ENCODE assay signal across 32 cellular contexts in the genomic region with DNA sequence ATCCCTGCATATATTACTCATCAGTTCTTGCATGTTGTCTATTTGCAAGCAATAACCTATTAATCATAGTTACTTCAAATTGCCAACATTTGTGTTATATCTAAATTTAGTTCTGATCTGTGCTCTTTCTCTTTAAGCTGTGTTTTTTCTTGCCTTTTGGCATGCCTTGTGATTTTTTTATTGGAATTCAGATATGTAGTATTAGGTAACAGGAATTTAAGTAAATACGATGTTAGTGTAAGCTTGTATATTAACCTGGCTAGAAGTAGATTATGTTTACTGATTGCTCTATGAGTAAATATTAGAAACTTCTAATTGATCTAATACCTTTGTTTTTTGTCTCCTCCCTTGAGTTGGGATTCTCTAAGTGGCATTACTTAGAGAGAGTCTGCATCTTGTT.
"Had no signal": no experiment of that assay in that cellular context is flagged by ENCODE, and none has a peak within 500 bp of the region (broad histone marks: within the 10 kb centered on the region; RNA-seq: fewer than 3 reads in every experiment).

No MANE protein-coding gene starts in this region.

- H3K27me3 ChIP-seq: brain microvascular endothelial cell, MG63, Peyer's patch had no signal

- DNase-seq: activated CD4-positive, alpha-beta memory T cell treated with anti-CD3 and anti-CD28 coated beads, Interleukin-2, amount 10 ng/mL, durations not matched to agents 7 days and 5 days; activated CD4-positive, alpha-beta T cell treated with anti-CD3 and anti-CD28 coated beads for 1 hour; activated CD4-positive, alpha-beta T cell treated with anti-CD3 and anti-CD28 coated beads for 48 hours; activated CD4-positive, CD25-positive, alpha-beta regulatory T cell; activated CD8-positive, alpha-beta memory T cell treated with anti-CD3 and anti-CD28 coated beads for 24 hours; activated CD8-positive, alpha-beta memory T cell treated with anti-CD3 and anti-CD28 coated beads, Interleukin-2, amount 10 ng/mL, durations not matched to agents 7 days and 5 days; activated CD8-positive, alpha-beta memory T cell treated with anti-CD3 and anti-CD28 coated beads, Interleukin-2, amount 50 U/mL, for 48 hours; activated effector memory CD4-positive, alpha-beta T cell treated with Interleukin-2 at 50 U/mL for 16 hours; activated naive CD4-positive, alpha-beta T cell treated with anti-CD3 and anti-CD28 coated beads, Interleukin-2, amount 10 ng/mL, durations not matched to agents 7 days and 5 days; activated naive CD8-positive, alpha-beta T cell treated with anti-CD3 and anti-CD28 coated beads, Interleukin-2, amount 50 U/mL, for 24 hours; activated T-cell treated with anti-CD3 and anti-CD28 coated beads, Interleukin-2, amount 50 U/mL, for 48 hours; anterior cingulate cortex; brain microvascular endothelial cell; cerebellar nuclear complex; MG63; NCI-H1048; NCI-H1436 treated with DMSO at 0.1 percent for 48 hours; NCI-H1694 treated with DMSO at 0.1 percent for 48 hours; NCI-H2029; NCI-H345; NCI-H524 treated with DMSO at 0.1 percent for 48 hours; Peyer's patch; SIG-M5; SW 1271; T-helper 1 cell; T-helper 2 cell; T-helper 9 cell; WERI-Rb-1 had no signal

- H3K4me1 Mint-ChIP-seq: activated CD4-positive, alpha-beta memory T cell treated with anti-CD3 and anti-CD28 coated beads, Interleukin-2, amount 10 ng/mL, durations not matched to agents 7 days and 5 days; activated CD8-positive, alpha-beta memory T cell treated with anti-CD3 and anti-CD28 coated beads, Interleukin-2, amount 10 ng/mL, durations not matched to agents 7 days and 5 days; activated naive CD4-positive, alpha-beta T cell treated with anti-CD3 and anti-CD28 coated beads, Interleukin-2, amount 10 ng/mL, durations not matched to agents 7 days and 5 days; activated naive CD8-positive, alpha-beta T cell treated with anti-CD3 and anti-CD28 coated beads, Interleukin-2, amount 50 U/mL, for 24 hours had no signal

- H3K36me3 Mint-ChIP-seq: activated CD8-positive, alpha-beta memory T cell treated with anti-CD3 and anti-CD28 coated beads, Interleukin-2, amount 10 ng/mL, durations not matched to agents 7 days and 5 days; activated naive CD4-positive, alpha-beta T cell treated with anti-CD3 and anti-CD28 coated beads, Interleukin-2, amount 10 ng/mL, durations not matched to agents 7 days and 5 days; activated naive CD8-positive, alpha-beta T cell had no signal

- H3K27me3 Mint-ChIP-seq: activated CD4-positive, alpha-beta memory T cell treated with anti-CD3 and anti-CD28 coated beads, Interleukin-2, amount 10 ng/mL, durations not matched to agents 7 days and 5 days; activated CD8-positive, alpha-beta memory T cell treated with anti-CD3 and anti-CD28 coated beads, Interleukin-2, amount 10 ng/mL, durations not matched to agents 7 days and 5 days; activated naive CD4-positive, alpha-beta T cell treated with anti-CD3 and anti-CD28 coated beads, Interleukin-2, amount 10 ng/mL, durations not matched to agents 7 days and 5 days; activated naive CD8-positive, alpha-beta T cell; activated naive CD8-positive, alpha-beta T cell treated with anti-CD3 and anti-CD28 coated beads, Interleukin-2, amount 50 U/mL, for 24 hours had no signal

- FAIRE-seq: K562 had no signal

- H3K36me3 ChIP-seq: brain microvascular endothelial cell, MG63, Peyer's patch, WERI-Rb-1 had no signal

- H3K27ac Mint-ChIP-seq: activated CD4-positive, alpha-beta memory T cell treated with anti-CD3 and anti-CD28 coated beads, Interleukin-2, amount 10 ng/mL, durations not matched to agents 7 days and 5 days; activated CD8-positive, alpha-beta memory T cell treated with anti-CD3 and anti-CD28 coated beads, Interleukin-2, amount 10 ng/mL, durations not matched to agents 7 days and 5 days; activated naive CD4-positive, alpha-beta T cell treated with anti-CD3 and anti-CD28 coated beads, Interleukin-2, amount 10 ng/mL, durations not matched to agents 7 days and 5 days; activated naive CD8-positive, alpha-beta T cell; activated naive CD8-positive, alpha-beta T cell treated with anti-CD3 and anti-CD28 coated beads, Interleukin-2, amount 50 U/mL, for 24 hours had no signal

- H3K4me1 ChIP-seq: Peyer's patch had no signal

- H3K9me3 ChIP-seq: MG63, Peyer's patch had no signal

- H3K4me3 ChIP-seq: K562, MG63, Peyer's patch had no signal

- H3K27ac ChIP-seq: brain microvascular endothelial cell, Peyer's patch, RWPE1, WERI-Rb-1 had no signal

- H3K4me3 Mint-ChIP-seq: activated CD4-positive, alpha-beta memory T cell treated with anti-CD3 and anti-CD28 coated beads, Interleukin-2, amount 10 ng/mL, durations not matched to agents 7 days and 5 days; activated CD8-positive, alpha-beta memory T cell treated with anti-CD3 and anti-CD28 coated beads, Interleukin-2, amount 10 ng/mL, durations not matched to agents 7 days and 5 days; activated naive CD4-positive, alpha-beta T cell treated with anti-CD3 and anti-CD28 coated beads, Interleukin-2, amount 10 ng/mL, durations not matched to agents 7 days and 5 days; activated naive CD8-positive, alpha-beta T cell; activated naive CD8-positive, alpha-beta T cell treated with anti-CD3 and anti-CD28 coated beads, Interleukin-2, amount 50 U/mL, for 24 hours had no signal

- ATAC-seq: activated CD8-positive, alpha-beta memory T cell treated with anti-CD3 and anti-CD28 coated beads, Interleukin-2, amount 10 ng/mL, durations not matched to agents 7 days and 5 days; activated naive CD8-positive, alpha-beta T cell treated with anti-CD3 and anti-CD28 coated beads, Interleukin-2, amount 50 U/mL, for 24 hours; K562; Right ventricle myocardium inferior had no signal
